In the genomic region with DNA sequence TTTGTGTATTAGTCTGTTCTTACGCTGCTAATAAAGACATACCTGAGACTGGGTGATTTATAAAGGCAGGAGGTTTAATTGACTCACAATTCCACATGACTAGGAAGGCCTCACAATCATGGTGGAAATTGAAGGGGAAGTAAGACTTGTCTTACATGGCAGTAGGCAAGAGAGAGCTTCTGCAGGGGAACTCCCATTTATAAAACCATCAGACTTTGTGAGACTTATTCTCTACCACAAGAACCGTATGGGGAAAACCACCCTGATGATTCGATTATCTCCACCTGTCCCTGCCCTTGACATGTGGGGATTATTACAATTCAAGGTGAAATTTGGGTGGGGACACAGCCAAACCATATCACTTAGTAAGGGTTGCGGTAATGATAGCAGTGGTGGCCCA, we compare ENCODE assay signal across 27 cellular contexts.
"Had no signal": no experiment of that assay in that cellular context is flagged by ENCODE, and none has a peak within 500 bp of the region (broad histone marks: within the 10 kb centered on the region; RNA-seq: fewer than 3 reads in every experiment).

No MANE protein-coding gene starts in this region.

- H3K27ac Mint-ChIP-seq: dendritic cell treated with granulocyte-macrophage colony-stimulating factor and Interleukin-4, amounts not matched to agents 40 ng/mL and 50 ng/mL, for 4 days; effector memory CD8-positive, alpha-beta T cell; endodermal cell; mesothelial cell of epicardium had no signal

- H3K4me1 ChIP-seq: colonic mucosa, esophagus squamous epithelium, gastrocnemius medialis, heart right ventricle, left lung, lower lobe of right lung had no signal

- H3K36me3 Mint-ChIP-seq: mesothelial cell of epicardium had no signal

- ATAC-seq: effector memory CD8-positive, alpha-beta T cell; esophagus mucosa; gastrocnemius medialis; heart right ventricle; left cardiac atrium; left lung; left ventricle myocardium superior; mucosa of descending colon had no signal

- DNase-seq: colonic mucosa; cortex of kidney; effector CD8-positive, alpha-beta T cell; effector memory CD8-positive, alpha-beta T cell; erythroblast; esophagus squamous epithelium; foreskin fibroblast; foreskin melanocyte; gastrocnemius medialis; glutamatergic neuron; head of caudate nucleus; heart right ventricle; hippocampal formation; left cardiac atrium; left ventricle myocardium superior; lower lobe of right lung; mesenchymal stem cell; mucosa of descending colon had no signal

- H3K4me3 Mint-ChIP-seq: dendritic cell treated with granulocyte-macrophage colony-stimulating factor and Interleukin-4, amounts not matched to agents 40 ng/mL and 50 ng/mL, for 4 days; effector memory CD8-positive, alpha-beta T cell; endodermal cell; mesothelial cell of epicardium had no signal

- H3K27me3 Mint-ChIP-seq: dendritic cell treated with granulocyte-macrophage colony-stimulating factor and Interleukin-4, amounts not matched to agents 40 ng/mL and 50 ng/mL, for 4 days; effector memory CD8-positive, alpha-beta T cell had no signal

- H3K36me3 ChIP-seq: colonic mucosa, esophagus squamous epithelium, gastrocnemius medialis, heart right ventricle, left lung, lower lobe of right lung had no signal

- H3K9me3 ChIP-seq: colonic mucosa, esophagus squamous epithelium, gastrocnemius medialis, heart right ventricle, lower lobe of right lung had no signal

- FAIRE-seq: endometrium, islet of Langerhans, keratinocyte had no signal

- H3K27ac ChIP-seq: colonic mucosa, epithelial cell of prostate, esophagus squamous epithelium, gastrocnemius medialis, heart right ventricle, left lung, lower lobe of right lung had no signal

- H3K9me3 Mint-ChIP-seq: endodermal cell, mesothelial cell of epicardium had no signal

- H3K4me1 Mint-ChIP-seq: endodermal cell, mesothelial cell of epicardium had no signal

- H3K27me3 ChIP-seq: colonic mucosa, esophagus squamous epithelium, gastrocnemius medialis, heart right ventricle, left lung had no signal

- H3K4me3 ChIP-seq: colonic mucosa, esophagus squamous epithelium, gastrocnemius medialis, heart right ventricle, left lung, lower lobe of right lung, mucosa of descending colon had no signal
